ENCODE assay signal across 2 cellular contexts in genomic region chr3:51441282-51442030, GRCh38.
TF ChIP-seq lines count a peak whose summit lies in the region.

No MANE protein-coding gene starts in this region.

TF ChIP-seq in HCT116, 20 proteins besides CTCF, POLR2A, EP300 and RAD21:
- no peak for TF ChIP-seq CEBPB (IDR thresholded peaks at IDR 0.05; ENCODE audit: low read depth)
- TF ChIP-seq EZH2 (IDR thresholded peaks at IDR 0.05) = no peak
- TF ChIP-seq ATF3 (IDR thresholded peaks at IDR 0.05) = no peak
- TF ChIP-seq EZH2phosphoT487 (IDR thresholded peaks at IDR 0.05; ENCODE audit: borderline replicate concordance) = no peak
- TF ChIP-seq TCF7L2 (IDR thresholded peaks at IDR 0.05; ENCODE audit: borderline replicate concordance, extremely low read depth, insufficient read depth, insufficient read length) = no peak
- no peak for TF ChIP-seq MAX (IDR thresholded peaks at IDR 0.05)
- TF ChIP-seq JUND (IDR thresholded peaks at IDR 0.05) = no peak
- no peak for TF ChIP-seq REST (IDR thresholded peaks at IDR 0.05; ENCODE audit: low read depth)
- no peak for TF ChIP-seq ZBTB33 (IDR thresholded peaks at IDR 0.05; ENCODE audit: extremely low read depth, insufficient replicate concordance, low read length)
- TF ChIP-seq YY1 (IDR thresholded peaks at IDR 0.05; ENCODE audit: extremely low read depth, insufficient replicate concordance, low read depth, low read length) = no peak
- no peak for TF ChIP-seq POLR2AphosphoS5 (IDR thresholded peaks at IDR 0.05; ENCODE audit: low read depth, low read length)
- no peak for TF ChIP-seq ZNF274 (IDR thresholded peaks at IDR 0.05; ENCODE audit: low read depth, low read length)
- no peak for TF ChIP-seq ELF1 (IDR thresholded peaks at IDR 0.05; ENCODE audit: borderline replicate concordance, low read depth)
- no peak for TF ChIP-seq SP1 (IDR thresholded peaks at IDR 0.05; ENCODE audit: low read depth)
- no peak for TF ChIP-seq EGR1 (IDR thresholded peaks at IDR 0.05; ENCODE audit: low read depth)
- no peak for TF ChIP-seq CBX3 (IDR thresholded peaks at IDR 0.05; ENCODE audit: low read depth)
TF ChIP-seq in HCT116: peak in this region for 0.

TF ChIP-seq in endothelial cell of umbilical vein, 7 proteins besides CTCF, POLR2A, EP300 and RAD21:
- TF ChIP-seq FOS (IDR thresholded peaks at IDR 0.05; ENCODE audit: borderline replicate concordance, insufficient read depth, low read length) (no peak), GATA2 (IDR thresholded peaks at IDR 0.05; ENCODE audit: insufficient read depth, insufficient read length, low read depth, low read length) (no peak), MYC (IDR thresholded peaks at IDR 0.05; ENCODE audit: low read depth, low read length) (no peak), JUN (IDR thresholded peaks at IDR 0.05; ENCODE audit: borderline replicate concordance, insufficient read depth, insufficient read length, low read depth) (no peak), POLR2AphosphoS5 (IDR thresholded peaks at IDR 0.05; ENCODE audit: insufficient read depth, low read depth, low read length) (no peak)
TF ChIP-seq in endothelial cell of umbilical vein: peak in this region for 0.
